11 cellular contexts compared by ENCODE assay signal in genomic region chr6:108736832-108737231, GRCh38.
DNase-seq lines count a peak whose midpoint lies in the region; ATAC-seq and TF ChIP-seq lines count a peak whose summit lies in the region.
"Had no signal": no experiment of that assay in that cellular context is flagged by ENCODE, and none has a peak within 500 bp of the region (broad histone marks: within the 10 kb centered on the region; RNA-seq: fewer than 3 reads in every experiment).

No MANE protein-coding gene starts in this region.

- H3K27ac Mint-ChIP-seq in CD8-positive, alpha-beta T cell = no peak overlapping the region

- H3K4me1 Mint-ChIP-seq in CD8-positive, alpha-beta T cell (ENCODE audit: low read depth) = no peaks in the 10 kb centered on the region

- DNase-seq in A673 (ENCODE audit: low spot score) = peak; percentile 85
- peak; percentile 96 for DNase-seq in HT1080 (ENCODE audit: low read depth)
- peak; percentile 94 for DNase-seq in astrocyte of the hippocampus (ENCODE audit: low read depth, low spot score)
- peak; percentile 81 for DNase-seq in kidney epithelial cell (ENCODE audit: low read depth)
- DNase-seq in CD8-positive, alpha-beta T cell = no peak
- DNase-seq in superior temporal gyrus (ENCODE audit: extremely low spot score) = no peak
- DNase-seq in NCI-H748 treated with DMSO at 0.1 percent for 48 hours (lab: John Stamatoyannopoulos, UW) = no peak
- DNase-seq: activated gamma-delta T cell treated with Interleukin-2 at 50 U/mL for 16 hours, RPMI8226 had no signal

- H3K4me3 ChIP-seq in A673 (ENCODE audit: low read depth, low read length, poor library complexity, severe bottlenecking) (no peak overlapping the region), kidney epithelial cell (ENCODE audit: low read depth, low read length) (no peak overlapping the region)
- no peak overlapping the region for H3K4me3 ChIP-seq in CD8-positive, alpha-beta T cell (ENCODE audit: low read depth, low read length)
- H3K4me3 ChIP-seq: BLaER1 treated with 17β-estradiol and CSF1 and Interleukin-3, amounts not matched to agents 10 nM and 100 nM had no signal

- no peak for ATAC-seq in GM18517 (IDR thresholded peaks at IDR 0.05; ENCODE audit: unreplicated experiment)
- no peak for ATAC-seq in CD8-positive, alpha-beta T cell

- H3K9me3 Mint-ChIP-seq in CD8-positive, alpha-beta T cell = no peaks in the 10 kb centered on the region

- H3K27me3 ChIP-seq in A673 (replicated peaks; ENCODE audit: insufficient read depth, low read depth, low read length, poor library complexity) = no peaks in the 10 kb centered on the region
- no peaks in the 10 kb centered on the region for H3K27me3 ChIP-seq in kidney epithelial cell (ENCODE audit: control insufficient read depth, insufficient read depth, low read length)
- no peaks in the 10 kb centered on the region for H3K27me3 ChIP-seq in CD8-positive, alpha-beta T cell (ENCODE audit: insufficient read depth, low read length)
- H3K27me3 ChIP-seq: BLaER1 treated with 17β-estradiol and CSF1 and Interleukin-3, amounts not matched to agents 10 nM and 100 nM had no signal

- H3K27ac ChIP-seq in A673 (ENCODE audit: low read depth, low read length, poor library complexity, severe bottlenecking) = no peak overlapping the region
- no peak overlapping the region for H3K27ac ChIP-seq in CD8-positive, alpha-beta T cell (ENCODE audit: low read depth, low read length)

- CTCF ChIA-PET in A673 (lab: Charles Lee) = no interaction called here
- CTCF ChIA-PET in CD8-positive, alpha-beta T cell (lab: Charles Lee) = no interaction called here

- peaks cover 16% of the 10 kb centered on the region for H3K4me1 ChIP-seq in A673 (ENCODE audit: insufficient read depth, low read length, poor library complexity, severe bottlenecking)
- no peaks in the 10 kb centered on the region for H3K4me1 ChIP-seq in CD8-positive, alpha-beta T cell (ENCODE audit: insufficient read depth, low read length)

- POLR2A ChIA-PET in A673 (lab: Charles Lee; ENCODE audit: low non-redundant PET) = no interaction called here
- POLR2A ChIA-PET in CD8-positive, alpha-beta T cell (lab: Charles Lee) = no interaction called here

- no peak overlapping the region for H3K4me3 Mint-ChIP-seq in CD8-positive, alpha-beta T cell

- intact Hi-C loops in A673 (cut with micrococcal nuclease; ENCODE audit: unreplicated experiment) = no loop called here
- intact Hi-C loops in CD8-positive, alpha-beta T cell (cut with DNase I, micrococcal nuclease) = no loop called here

- no peaks in the 10 kb centered on the region for H3K36me3 Mint-ChIP-seq in CD8-positive, alpha-beta T cell

- TF ChIP-seq CTCF in A673 (conservative IDR thresholded peaks at IDR 0.05; ENCODE audit: low read depth, low read length) = no peak
- no peak for TF ChIP-seq CTCF in kidney epithelial cell (IDR thresholded peaks at IDR 0.05; ENCODE audit: insufficient read depth, low read length, poor library complexity, severe bottlenecking)
- TF ChIP-seq CTCF in CD8-positive, alpha-beta T cell (IDR thresholded peaks at IDR 0.05) = no peak

- H3K36me3 ChIP-seq in A673 (ENCODE audit: insufficient read depth, low read length, poor library complexity, severe bottlenecking) (no peaks in the 10 kb centered on the region), kidney epithelial cell (ENCODE audit: control insufficient read depth, insufficient read depth, low read length) (no peaks in the 10 kb centered on the region)
- no peaks in the 10 kb centered on the region for H3K36me3 ChIP-seq in CD8-positive, alpha-beta T cell (ENCODE audit: insufficient read depth, low read length)
- H3K36me3 ChIP-seq: BLaER1 treated with 17β-estradiol and CSF1 and Interleukin-3, amounts not matched to agents 10 nM and 100 nM had no signal

- H3K27me3 Mint-ChIP-seq in CD8-positive, alpha-beta T cell (ENCODE audit: low read depth) = no peaks in the 10 kb centered on the region

- no TSS peak for BruUV-seq in A673 (replicated peaks; lab: Mats Ljungman, UMichigan)

- H3K9me3 ChIP-seq in A673 (ENCODE audit: low read depth, low read length, poor library complexity, severe bottlenecking) = no peaks in the 10 kb centered on the region
- H3K9me3 ChIP-seq in CD8-positive, alpha-beta T cell (ENCODE audit: low read length) = no peaks in the 10 kb centered on the region
- H3K9me3 ChIP-seq: BLaER1 treated with 17β-estradiol and CSF1 and Interleukin-3, amounts not matched to agents 10 nM and 100 nM had no signal

Comparison
In these comparisons a context has a peak if more than half of its experiments do, and no peak if none do; other contexts are left out.
1. DNase-seq: peak in A673 (single experiment), HT1080 (single experiment), astrocyte of the hippocampus (single experiment) and kidney epithelial cell (single experiment); none in CD8-positive, alpha-beta T cell (0 of 7), superior temporal gyrus (single experiment) and NCI-H748 treated with DMSO at 0.1 percent for 48 hours (single experiment).